In genomic region chr5:77806213-77806843, GRCh38 we compare ENCODE assay signal across 14 cellular contexts. TPM values are rescaled to one million over a fixed set of nuclear protein-coding genes. Genes with fewer than 3 reads are reported as not detected.
DNase-seq lines count a peak whose midpoint lies in the region; ATAC-seq, FAIRE-seq and TF ChIP-seq lines count a peak whose summit lies in the region.
"Had no signal": no experiment of that assay in that cellular context is flagged by ENCODE, and none has a peak within 500 bp of the region (broad histone marks: within the 10 kb centered on the region; RNA-seq: fewer than 3 reads in every experiment).

No MANE protein-coding gene starts in this region.

- TF ChIP-seq CTCF in ascending aorta (IDR thresholded peaks at IDR 0.05): no peak

- H3K4me1 ChIP-seq in BLaER1 treated with 17β-estradiol and CSF1 and Interleukin-3, amounts not matched to agents 10 nM and 100 nM: peaks cover 0 to 31% (median 0%) of the 10 kb centered on the region in 10 experiments; a peak in 8 of 20 replicates
- H3K4me1 ChIP-seq in ascending aorta: no peaks in the 10 kb centered on the region

- no peaks in the 10 kb centered on the region; a peak in 1 of 22 replicates for H3K36me3 ChIP-seq in BLaER1 treated with 17β-estradiol and CSF1 and Interleukin-3, amounts not matched to agents 10 nM and 100 nM
- H3K36me3 ChIP-seq in ascending aorta: no peaks in the 10 kb centered on the region

- intact Hi-C loops in ascending aorta (cut with DNase I): no loop called here

- H3K9me3 ChIP-seq in BLaER1 treated with 17β-estradiol and CSF1 and Interleukin-3, amounts not matched to agents 10 nM and 100 nM (replicated peaks in 1 of 11): peaks cover 28 to 70% (median 44%) of the 10 kb centered on the region in 11 experiments
- peaks cover 4% of the 10 kb centered on the region for H3K9me3 ChIP-seq in T-helper 17 cell (ENCODE audit: control insufficient read depth, low read length, poor library complexity, severe bottlenecking)
- H3K9me3 ChIP-seq in ascending aorta: peaks cover 0 to 9% of the 10 kb centered on the region in 2 donors

- H3K27me3 ChIP-seq in BLaER1 treated with 17β-estradiol and CSF1 and Interleukin-3, amounts not matched to agents 10 nM and 100 nM: no peaks in the 10 kb centered on the region
- no peaks in the 10 kb centered on the region for H3K27me3 ChIP-seq in ascending aorta

- H3K4me3 Mint-ChIP-seq in T-helper 17 cell: peak overlapping the region; percentile 68

- peak overlapping the region; percentile 74 for H3K27ac Mint-ChIP-seq in T-helper 17 cell

- TF ChIP-seq POLR2A in H54 (IDR thresholded peaks at IDR 0.05; ENCODE audit: low read depth, low read length): no peak

- H3K9ac ChIP-seq in BLaER1 treated with 17β-estradiol and CSF1 and Interleukin-3, amounts not matched to agents 10 nM and 100 nM: peak overlapping the region in 1 of 11 experiments; percentile 42; a peak in 1 of 22 replicates

- no peak for ATAC-seq in T-helper 17 cell
- no peak for ATAC-seq in HG03039 (IDR thresholded peaks at IDR 0.05; ENCODE audit: unreplicated experiment)
- ATAC-seq in HG02840 (IDR thresholded peaks at IDR 0.05; ENCODE audit: low FRiP score, unreplicated experiment): no peak
- ATAC-seq in GM19035 (IDR thresholded peaks at IDR 0.05; ENCODE audit: unreplicated experiment): no peak

- H3K4me2 ChIP-seq in BLaER1 treated with 17β-estradiol and CSF1 and Interleukin-3, amounts not matched to agents 10 nM and 100 nM: peak overlapping the region in 8 of 11 experiments; percentile 16 to 75 (median 36); a peak in 12 of 22 replicates

- DNase-seq in H54 (ENCODE audit: insufficient read length, low spot score) (no peak), T-helper 17 cell (no peak), iris pigment epithelial cell (ENCODE audit: low read depth) (peak; percentile 7), ascending aorta (ENCODE audit: low spot score in 2 of 2) (no peak)
- DNase-seq: activated gamma-delta T cell; kidney glomerular epithelial cell; NCI-H1694; nucleus accumbens; stimulated activated naive CD4-positive, alpha-beta T cell had no signal

- no peak overlapping the region for H3K4me3 ChIP-seq in BLaER1 treated with 17β-estradiol and CSF1 and Interleukin-3, amounts not matched to agents 10 nM and 100 nM
- H3K4me3 ChIP-seq in ascending aorta: no peak overlapping the region

- no peaks in the 10 kb centered on the region for H4K20me1 ChIP-seq in BLaER1 treated with 17β-estradiol and CSF1 and Interleukin-3, amounts not matched to agents 10 nM and 100 nM

- peaks cover 5% of the 10 kb centered on the region for H3K4me1 Mint-ChIP-seq in T-helper 17 cell

- H3K27me3 Mint-ChIP-seq in T-helper 17 cell: no peaks in the 10 kb centered on the region

- peak overlapping the region in 2 of 11 experiments; percentile 54 to 65; a peak in 4 of 22 replicates for H3K27ac ChIP-seq in BLaER1 treated with 17β-estradiol and CSF1 and Interleukin-3, amounts not matched to agents 10 nM and 100 nM
- no peak overlapping the region for H3K27ac ChIP-seq in ascending aorta

- no peaks in the 10 kb centered on the region for H3K36me3 Mint-ChIP-seq in T-helper 17 cell (ENCODE audit: low read depth)

- FAIRE-seq in H54 (lab: Jason Lieb, UNC): peak; percentile 52
- FAIRE-seq: frontal cortex had no signal

RNA-seq across cellular contexts. Expression of gene TBCA, which starts 30.2 kb away (rescaled TPM):
- total RNA-seq in T-helper 17 cell: 10 to 100 TPM; 80.0 to 91.6 TPM
- total RNA-seq in ascending aorta: 27.4 TPM
